ENCODE assay signal across 1 cellular context in the genomic region with DNA sequence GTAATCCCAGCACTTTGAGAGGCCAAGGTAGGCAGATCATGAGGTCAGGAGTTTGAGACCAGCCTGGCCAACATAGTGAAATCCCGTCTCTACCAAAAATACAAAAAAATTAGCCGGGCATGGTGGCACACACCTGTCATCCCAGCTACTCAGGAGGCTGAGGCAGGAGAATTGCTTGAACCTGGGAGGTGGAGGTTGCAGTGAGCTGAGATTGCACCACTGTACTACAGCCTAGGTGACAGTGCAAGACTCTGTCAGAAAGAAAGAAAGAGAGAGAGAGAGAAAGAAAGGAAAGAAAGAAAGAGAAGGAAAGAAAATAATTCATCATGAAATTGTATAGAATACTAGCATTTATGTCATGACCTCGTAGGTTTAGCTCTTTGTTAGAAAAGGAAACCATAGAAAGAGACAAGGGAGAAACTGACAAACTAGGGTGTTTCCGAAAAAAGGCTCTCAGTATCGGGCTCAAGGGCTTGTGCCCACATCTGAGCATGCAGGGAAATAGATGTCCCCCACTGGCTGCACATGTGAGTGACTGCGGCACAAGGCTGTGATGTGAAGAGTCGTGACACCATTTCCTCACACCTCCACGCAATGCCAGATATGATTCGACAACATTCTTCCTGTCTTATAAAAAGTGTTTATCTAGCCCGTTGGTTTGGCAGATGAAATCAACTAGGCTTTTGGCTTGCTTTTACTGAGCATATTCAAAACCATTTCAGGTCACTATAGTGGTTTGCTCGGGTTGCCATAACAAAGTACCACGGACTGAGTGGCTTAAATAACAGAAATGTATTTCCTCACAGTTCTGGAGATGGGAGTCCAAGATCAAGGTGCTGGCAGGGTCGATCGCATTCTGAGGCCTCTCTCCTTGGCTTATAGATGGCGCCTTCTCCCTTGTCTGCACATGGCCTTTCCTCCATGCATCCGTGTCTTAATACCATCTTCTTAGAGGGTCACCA.
A peak's percentile ranks its signal among the peaks of the same experiment; 100 is the strongest.
TF ChIP-seq lines count a peak whose summit lies in the region.

No MANE protein-coding gene starts in this region.

TF ChIP-seq in K562, 482 proteins besides CTCF, POLR2A, EP300 and RAD21 (continued from another document and continues in another):
- TF ChIP-seq MXD1 (CRISPR knock-in tag; IDR thresholded peaks at IDR 0.05; ENCODE audit: borderline replicate concordance, poor library complexity, severe bottlenecking) (no peak), KLF13 (tag; IDR thresholded peaks at IDR 0.05; ENCODE audit: borderline replicate concordance, low read depth) (no peak), E2F8 (IDR thresholded peaks at IDR 0.05; ENCODE audit: low read depth, partially characterized antibody) (no peak), CREM (IDR thresholded peaks at IDR 0.05; ENCODE audit: low read depth) (peak; percentile 90), SMAD4 (CRISPR knock-in tag; conservative IDR thresholded peaks at IDR 0.05) (no peak; the same call in 1 of the 2 replicates), ZNF584 (CRISPR knock-in tag; IDR thresholded peaks at IDR 0.05; ENCODE audit: low read depth) (no peak), RBM34 (IDR thresholded peaks at IDR 0.05; ENCODE audit: borderline replicate concordance, insufficient read depth, low read length) (no peak), DNMT1 (IDR thresholded peaks at IDR 0.05) (peak; percentile 21; the same call in 1 of the 2 replicates), YY1 (IDR thresholded peaks at IDR 0.05; ENCODE audit: borderline replicate concordance in 1 of 3, control insufficient read depth in 1 of 3, extremely low read depth in 1 of 3, insufficient read depth in 3 of 3, insufficient read length in 1 of 3, insufficient replicate concordance in 2 of 3, low read depth in 1 of 3, low read length in 2 of 3) (peak in 1 of 3 experiments; percentile 49), ZBTB1 (CRISPR knock-in tag; IDR thresholded peaks at IDR 0.05; ENCODE audit: borderline replicate concordance, low read depth) (no peak), TRIM25 (IDR thresholded peaks at IDR 0.05; ENCODE audit: borderline replicate concordance) (0 out of 2 replicates have a peak, but pooled peaks have one; percentile 70), FOXO4 (CRISPR knock-in tag; IDR thresholded peaks at IDR 0.05) (no peak), FOXJ2 (tag; IDR thresholded peaks at IDR 0.05) (no peak), ZC3H8 (IDR thresholded peaks at IDR 0.05) (0 out of 2 replicates have a peak, but pooled peaks have one; percentile 24), SAFB2 (IDR thresholded peaks at IDR 0.05; ENCODE audit: borderline replicate concordance, low read depth, low read length, severe bottlenecking) (no peak), NCOA1 (IDR thresholded peaks at IDR 0.05; ENCODE audit: low read depth) (peak; percentile 45; the same call in 1 of the 2 replicates), EHMT2 (IDR thresholded peaks at IDR 0.05) (peak; percentile 54; the same call in 1 of the 2 replicates), PHB (CRISPR knock-in tag; IDR thresholded peaks at IDR 0.05) (no peak), ZC3H11A (IDR thresholded peaks at IDR 0.05; ENCODE audit: low read depth, low read length) (no peak), TAF1 (IDR thresholded peaks at IDR 0.05; ENCODE audit: control insufficient read depth, extremely low read depth, insufficient read depth, low read length, severe bottlenecking) (peak; percentile 14), ARNT (IDR thresholded peaks at IDR 0.05) (no peak; a peak in 1 of 4 replicates), NFRKB (IDR thresholded peaks at IDR 0.05; ENCODE audit: low read depth) (no peak; the same call in 1 of the 2 replicates), MIER1 (IDR thresholded peaks at IDR 0.05; ENCODE audit: low read depth) (0 out of 2 replicates have a peak, but pooled peaks have one; percentile 52), ATF1 (CRISPR knock-in tag; IDR thresholded peaks at IDR 0.05) (no peak), ATF1 (tag; IDR thresholded peaks at IDR 0.05) (peak; percentile 66), DIDO1 (tag; IDR thresholded peaks at IDR 0.05; ENCODE audit: low read depth) (no peak)
- TF ChIP-seq, protein P1, sequence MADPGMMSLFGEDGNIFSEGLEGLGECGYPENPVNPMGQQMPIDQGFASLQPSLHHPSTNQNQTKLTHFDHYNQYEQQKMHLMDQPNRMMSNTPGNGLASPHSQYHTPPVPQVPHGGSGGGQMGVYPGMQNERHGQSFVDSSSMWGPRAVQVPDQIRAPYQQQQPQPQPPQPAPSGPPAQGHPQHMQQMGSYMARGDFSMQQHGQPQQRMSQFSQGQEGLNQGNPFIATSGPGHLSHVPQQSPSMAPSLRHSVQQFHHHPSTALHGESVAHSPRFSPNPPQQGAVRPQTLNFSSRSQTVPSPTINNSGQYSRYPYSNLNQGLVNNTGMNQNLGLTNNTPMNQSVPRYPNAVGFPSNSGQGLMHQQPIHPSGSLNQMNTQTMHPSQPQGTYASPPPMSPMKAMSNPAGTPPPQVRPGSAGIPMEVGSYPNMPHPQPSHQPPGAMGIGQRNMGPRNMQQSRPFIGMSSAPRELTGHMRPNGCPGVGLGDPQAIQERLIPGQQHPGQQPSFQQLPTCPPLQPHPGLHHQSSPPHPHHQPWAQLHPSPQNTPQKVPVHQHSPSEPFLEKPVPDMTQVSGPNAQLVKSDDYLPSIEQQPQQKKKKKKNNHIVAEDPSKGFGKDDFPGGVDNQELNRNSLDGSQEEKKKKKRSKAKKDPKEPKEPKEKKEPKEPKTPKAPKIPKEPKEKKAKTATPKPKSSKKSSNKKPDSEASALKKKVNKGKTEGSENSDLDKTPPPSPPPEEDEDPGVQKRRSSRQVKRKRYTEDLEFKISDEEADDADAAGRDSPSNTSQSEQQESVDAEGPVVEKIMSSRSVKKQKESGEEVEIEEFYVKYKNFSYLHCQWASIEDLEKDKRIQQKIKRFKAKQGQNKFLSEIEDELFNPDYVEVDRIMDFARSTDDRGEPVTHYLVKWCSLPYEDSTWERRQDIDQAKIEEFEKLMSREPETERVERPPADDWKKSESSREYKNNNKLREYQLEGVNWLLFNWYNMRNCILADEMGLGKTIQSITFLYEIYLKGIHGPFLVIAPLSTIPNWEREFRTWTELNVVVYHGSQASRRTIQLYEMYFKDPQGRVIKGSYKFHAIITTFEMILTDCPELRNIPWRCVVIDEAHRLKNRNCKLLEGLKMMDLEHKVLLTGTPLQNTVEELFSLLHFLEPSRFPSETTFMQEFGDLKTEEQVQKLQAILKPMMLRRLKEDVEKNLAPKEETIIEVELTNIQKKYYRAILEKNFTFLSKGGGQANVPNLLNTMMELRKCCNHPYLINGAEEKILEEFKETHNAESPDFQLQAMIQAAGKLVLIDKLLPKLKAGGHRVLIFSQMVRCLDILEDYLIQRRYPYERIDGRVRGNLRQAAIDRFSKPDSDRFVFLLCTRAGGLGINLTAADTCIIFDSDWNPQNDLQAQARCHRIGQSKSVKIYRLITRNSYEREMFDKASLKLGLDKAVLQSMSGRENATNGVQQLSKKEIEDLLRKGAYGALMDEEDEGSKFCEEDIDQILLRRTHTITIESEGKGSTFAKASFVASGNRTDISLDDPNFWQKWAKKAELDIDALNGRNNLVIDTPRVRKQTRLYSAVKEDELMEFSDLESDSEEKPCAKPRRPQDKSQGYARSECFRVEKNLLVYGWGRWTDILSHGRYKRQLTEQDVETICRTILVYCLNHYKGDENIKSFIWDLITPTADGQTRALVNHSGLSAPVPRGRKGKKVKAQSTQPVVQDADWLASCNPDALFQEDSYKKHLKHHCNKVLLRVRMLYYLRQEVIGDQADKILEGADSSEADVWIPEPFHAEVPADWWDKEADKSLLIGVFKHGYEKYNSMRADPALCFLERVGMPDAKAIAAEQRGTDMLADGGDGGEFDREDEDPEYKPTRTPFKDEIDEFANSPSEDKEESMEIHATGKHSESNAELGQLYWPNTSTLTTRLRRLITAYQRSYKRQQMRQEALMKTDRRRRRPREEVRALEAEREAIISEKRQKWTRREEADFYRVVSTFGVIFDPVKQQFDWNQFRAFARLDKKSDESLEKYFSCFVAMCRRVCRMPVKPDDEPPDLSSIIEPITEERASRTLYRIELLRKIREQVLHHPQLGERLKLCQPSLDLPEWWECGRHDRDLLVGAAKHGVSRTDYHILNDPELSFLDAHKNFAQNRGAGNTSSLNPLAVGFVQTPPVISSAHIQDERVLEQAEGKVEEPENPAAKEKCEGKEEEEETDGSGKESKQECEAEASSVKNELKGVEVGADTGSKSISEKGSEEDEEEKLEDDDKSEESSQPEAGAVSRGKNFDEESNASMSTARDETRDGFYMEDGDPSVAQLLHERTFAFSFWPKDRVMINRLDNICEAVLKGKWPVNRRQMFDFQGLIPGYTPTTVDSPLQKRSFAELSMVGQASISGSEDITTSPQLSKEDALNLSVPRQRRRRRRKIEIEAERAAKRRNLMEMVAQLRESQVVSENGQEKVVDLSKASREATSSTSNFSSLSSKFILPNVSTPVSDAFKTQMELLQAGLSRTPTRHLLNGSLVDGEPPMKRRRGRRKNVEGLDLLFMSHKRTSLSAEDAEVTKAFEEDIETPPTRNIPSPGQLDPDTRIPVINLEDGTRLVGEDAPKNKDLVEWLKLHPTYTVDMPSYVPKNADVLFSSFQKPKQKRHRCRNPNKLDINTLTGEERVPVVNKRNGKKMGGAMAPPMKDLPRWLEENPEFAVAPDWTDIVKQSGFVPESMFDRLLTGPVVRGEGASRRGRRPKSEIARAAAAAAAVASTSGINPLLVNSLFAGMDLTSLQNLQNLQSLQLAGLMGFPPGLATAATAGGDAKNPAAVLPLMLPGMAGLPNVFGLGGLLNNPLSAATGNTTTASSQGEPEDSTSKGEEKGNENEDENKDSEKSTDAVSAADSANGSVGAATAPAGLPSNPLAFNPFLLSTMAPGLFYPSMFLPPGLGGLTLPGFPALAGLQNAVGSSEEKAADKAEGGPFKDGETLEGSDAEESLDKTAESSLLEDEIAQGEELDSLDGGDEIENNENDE (IDR thresholded peaks at IDR 0.05; ENCODE audit: low read depth, low read length): no peak
- TF ChIP-seq, protein P2, sequence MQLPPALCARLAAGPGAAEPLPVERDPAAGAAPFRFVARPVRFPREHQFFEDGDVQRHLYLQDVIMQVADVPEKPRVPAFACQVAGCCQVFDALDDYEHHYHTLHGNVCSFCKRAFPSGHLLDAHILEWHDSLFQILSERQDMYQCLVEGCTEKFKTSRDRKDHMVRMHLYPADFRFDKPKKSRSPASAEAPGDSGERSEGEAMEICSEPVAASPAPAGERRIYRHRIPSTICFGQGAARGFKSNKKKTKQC (CRISPR knock-in tag; IDR thresholded peaks at IDR 0.05): no peak
- TF ChIP-seq, protein P3, sequence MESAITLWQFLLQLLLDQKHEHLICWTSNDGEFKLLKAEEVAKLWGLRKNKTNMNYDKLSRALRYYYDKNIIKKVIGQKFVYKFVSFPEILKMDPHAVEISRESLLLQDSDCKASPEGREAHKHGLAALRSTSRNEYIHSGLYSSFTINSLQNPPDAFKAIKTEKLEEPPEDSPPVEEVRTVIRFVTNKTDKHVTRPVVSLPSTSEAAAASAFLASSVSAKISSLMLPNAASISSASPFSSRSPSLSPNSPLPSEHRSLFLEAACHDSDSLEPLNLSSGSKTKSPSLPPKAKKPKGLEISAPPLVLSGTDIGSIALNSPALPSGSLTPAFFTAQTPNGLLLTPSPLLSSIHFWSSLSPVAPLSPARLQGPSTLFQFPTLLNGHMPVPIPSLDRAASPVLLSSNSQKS (CRISPR knock-in tag; IDR thresholded peaks at IDR 0.05): no peak
